In genomic region chr2:229780856-229781773, GRCh38 we compare ENCODE assay signal across 9 cellular contexts.
DNase-seq lines count a peak whose midpoint lies in the region; ATAC-seq and TF ChIP-seq lines count a peak whose summit lies in the region.
"Had no signal": no experiment of that assay in that cellular context is flagged by ENCODE, and none has a peak within 500 bp of the region (broad histone marks: within the 10 kb centered on the region; RNA-seq: fewer than 3 reads in every experiment).

No MANE protein-coding gene starts in this region.

- no peaks in the 10 kb centered on the region for H3K27me3 Mint-ChIP-seq in mesothelial cell of epicardium (ENCODE audit: low read depth)

- DNase-seq in AG09309 (ENCODE audit: low read depth) (no peak), KBM-7 (peak; percentile 55), RWPE2 (ENCODE audit: low spot score) (no peak), epithelial cell of prostate (ENCODE audit: low read depth, low spot score) (no peak), mesothelial cell of epicardium (ENCODE audit: low spot score in 2 of 2, unreplicated experiment in 2 of 2) (no peak)
- DNase-seq in effector CD8-positive, alpha-beta T cell (lab: John Stamatoyannopoulos, UW), result no peak

- no peaks in the 10 kb centered on the region for H3K9me3 Mint-ChIP-seq in mesothelial cell of epicardium

- H3K36me3 Mint-ChIP-seq in mesothelial cell of epicardium, result peaks cover 32% of the 10 kb centered on the region

- H3K36me3 ChIP-seq in RWPE2 (ENCODE audit: low read depth), result peaks cover 59% of the 10 kb centered on the region

- H3K4me3 Mint-ChIP-seq in mesothelial cell of epicardium, result no peak overlapping the region

- no peak overlapping the region for H3K4me3 ChIP-seq in AG09309 (ENCODE audit: control insufficient read depth, low read depth, low read length)
- no peak overlapping the region for H3K4me3 ChIP-seq in GM12875 (ENCODE audit: low read depth, low read length)
- H3K4me3 ChIP-seq in RWPE2 (ENCODE audit: severe bottlenecking), result no peak overlapping the region
- H3K4me3 ChIP-seq: skin epidermis had no signal

- in situ Hi-C loops in KBM-7 (cut with MboI; ENCODE audit: low pct_unique_long_range_greater_than_20kb, low sequenced_read_pairs), result no loop called here

- peaks cover 12% of the 10 kb centered on the region for H3K4me1 Mint-ChIP-seq in mesothelial cell of epicardium

- H3K27ac Mint-ChIP-seq in mesothelial cell of epicardium, result peak overlapping the region; percentile 47

- peaks cover 18% of the 10 kb centered on the region for H3K4me1 ChIP-seq in RWPE2 (ENCODE audit: insufficient read depth, poor library complexity, severe bottlenecking)

- ATAC-seq in RWPE2 (ENCODE audit: low read depth) (peak; percentile 81), HG03039 (IDR thresholded peaks at IDR 0.05; ENCODE audit: unreplicated experiment) (no peak)

- no peaks in the 10 kb centered on the region for H3K9me3 ChIP-seq in RWPE2 (ENCODE audit: severe bottlenecking)

- TF ChIP-seq CTCF in AG09309 (IDR thresholded peaks at IDR 0.05; ENCODE audit: control insufficient read depth, insufficient read depth, low read depth, low read length, missing control alignments) (peak; percentile 79), GM12875 (IDR thresholded peaks at IDR 0.05; ENCODE audit: borderline replicate concordance, insufficient read depth, low read depth, low read length) (peak; percentile 77), RWPE2 (IDR thresholded peaks at IDR 0.05; ENCODE audit: poor library complexity, severe bottlenecking) (peak; percentile 93), mesothelial cell of epicardium (IDR thresholded peaks at IDR 0.05; ENCODE audit: unreplicated experiment) (peak; percentile 89)

- no peaks in the 10 kb centered on the region for H3K27me3 ChIP-seq in RWPE2 (ENCODE audit: insufficient read depth, poor library complexity, severe bottlenecking)

- peak overlapping the region; percentile 53 for H3K27ac ChIP-seq in RWPE2 (ENCODE audit: poor library complexity, severe bottlenecking)
- peak overlapping the region; percentile 42 for H3K27ac ChIP-seq in epithelial cell of prostate
